11 cellular contexts compared by ENCODE assay signal in genomic region chr21:46637952-46638746, GRCh38. TPM values are rescaled to one million over a fixed set of nuclear protein-coding genes. Genes with fewer than 3 reads are reported as not detected.
DNase-seq lines count a peak whose midpoint lies in the region; ATAC-seq, FAIRE-seq and TF ChIP-seq lines count a peak whose summit lies in the region.
"Had no signal": no experiment of that assay in that cellular context is flagged by ENCODE, and none has a peak within 500 bp of the region (broad histone marks: within the 10 kb centered on the region; RNA-seq: fewer than 3 reads in every experiment).

No MANE protein-coding gene starts in this region.

- peaks cover 59% of the 10 kb centered on the region for H4K20me1 ChIP-seq in astrocyte (ENCODE audit: insufficient read depth, low read length)

- TF ChIP-seq RAD21 in A549 (conservative IDR thresholded peaks at IDR 0.05 in 1 of 2, IDR thresholded peaks at IDR 0.05 in 1 of 2) = no peak

- H3K4me3 ChIP-seq in A549 = no peak overlapping the region
- peak overlapping the region; percentile 45 for H3K4me3 ChIP-seq in astrocyte (ENCODE audit: insufficient read depth, low read depth, low read length)

- peaks cover 68% of the 10 kb centered on the region for H3K79me2 ChIP-seq in astrocyte (ENCODE audit: insufficient read depth, low read length)

- no peak for DNase-seq in A549 (ENCODE audit: low read depth in 1 of 2, low spot score in 1 of 2)
- DNase-seq in astrocyte (ENCODE audit: low read depth) = no peak
- no peak for DNase-seq in memory B cell (ENCODE audit: low spot score in 2 of 2)
- DNase-seq in GM19239 (ENCODE audit: insufficient read length, low spot score) = no peak
- DNase-seq: DMS153, kidney glomerular epithelial cell, NCI-H1092 treated with DMSO at 0.1 percent for 48 hours had no signal

- H3K27ac ChIP-seq in A549 (no peak overlapping the region), astrocyte (ENCODE audit: low read depth, low read length) (no peak overlapping the region)

- no peak overlapping the region for H2AFZ ChIP-seq in astrocyte (ENCODE audit: low read depth, low read length)

- peak overlapping the region in 3 of 4 donors; percentile 20 to 91 (median 86) for H3K4me3 Mint-ChIP-seq in IgD-negative memory B cell
- H3K4me3 Mint-ChIP-seq in astrocyte (ENCODE audit: unreplicated experiment) = peak overlapping the region; percentile 89
- no peak overlapping the region for H3K4me3 Mint-ChIP-seq in memory B cell

- ATAC-seq in A549 (no peak), memory B cell (ENCODE audit: low read depth) (no peak), GM19452 (IDR thresholded peaks at IDR 0.05; ENCODE audit: unreplicated experiment) (no peak), GM19035 (IDR thresholded peaks at IDR 0.05; ENCODE audit: unreplicated experiment) (no peak), HG02973 (IDR thresholded peaks at IDR 0.05; ENCODE audit: unreplicated experiment) (no peak)

- H3K4me1 ChIP-seq in A549 (peaks cover 36% of the 10 kb centered on the region; the same call in 2 of the 3 replicates), astrocyte (ENCODE audit: insufficient read depth, low read length) (peaks cover 28% of the 10 kb centered on the region)

- H3K27ac Mint-ChIP-seq in IgD-negative memory B cell (peak overlapping the region in 1 of 3 donors; percentile 49), astrocyte (ENCODE audit: unreplicated experiment) (peak overlapping the region; percentile 53), memory B cell (peak overlapping the region; percentile 28)

- no peaks in the 10 kb centered on the region for H3K9me3 Mint-ChIP-seq in IgD-negative memory B cell
- no peaks in the 10 kb centered on the region for H3K9me3 Mint-ChIP-seq in astrocyte (ENCODE audit: unreplicated experiment)
- no peaks in the 10 kb centered on the region for H3K9me3 Mint-ChIP-seq in memory B cell

- H3K9me3 ChIP-seq in A549 (no peaks in the 10 kb centered on the region), astrocyte (ENCODE audit: insufficient read depth, low read depth, low read length) (no peaks in the 10 kb centered on the region)

- peaks cover 5% of the 10 kb centered on the region for H3K36me3 ChIP-seq in astrocyte (ENCODE audit: insufficient read depth, low read length)

- no peaks in the 10 kb centered on the region for H3K27me3 ChIP-seq in astrocyte (ENCODE audit: insufficient read depth, low read length)

- TF ChIP-seq POLR2A in A549 (IDR thresholded peaks at IDR 0.05; ENCODE audit: low read length) = no peak

- H3K27me3 Mint-ChIP-seq in IgD-negative memory B cell (no peaks in the 10 kb centered on the region), astrocyte (ENCODE audit: low read depth, unreplicated experiment) (no peaks in the 10 kb centered on the region), memory B cell (no peaks in the 10 kb centered on the region)

- H3K36me3 Mint-ChIP-seq in IgD-negative memory B cell (peaks cover 2% of the 10 kb centered on the region), astrocyte (ENCODE audit: low read depth, unreplicated experiment) (peaks cover 16% of the 10 kb centered on the region), memory B cell (peaks cover 18% of the 10 kb centered on the region)

- no peak overlapping the region for H3K9ac ChIP-seq in astrocyte (ENCODE audit: low read length)

- POLR2A ChIA-PET in A549 (lab: Yijun Ruan, JAX) = no interaction called here

- no peak for FAIRE-seq in A549 (lab: Jason Lieb, UNC)
- FAIRE-seq in astrocyte (lab: Jason Lieb, UNC) = no peak
- no peak for FAIRE-seq in GM19239 (lab: Jason Lieb, UNC)

- no peak for TF ChIP-seq EP300 in A549 (IDR thresholded peaks at IDR 0.05)

- H3K4me1 Mint-ChIP-seq in IgD-negative memory B cell = peaks cover 35 to 36% (median 36%) of the 10 kb centered on the region in 3 donors
- peaks cover 32% of the 10 kb centered on the region for H3K4me1 Mint-ChIP-seq in astrocyte (ENCODE audit: low read depth, unreplicated experiment)
- peaks cover 36% of the 10 kb centered on the region for H3K4me1 Mint-ChIP-seq in memory B cell

- 88% methylated on average over 3 of the region's 3 CpGs for WGBS in A549 (ENCODE audit: missing lambda C conversion rate)

- CTCF ChIA-PET in A549 (lab: Yijun Ruan, JAX) = no interaction called here

- H3K4me2 ChIP-seq in A549 (peak overlapping the region; percentile 91), astrocyte (ENCODE audit: low read length) (peak overlapping the region; percentile 77)

- no peak for TF ChIP-seq CTCF in A549 (IDR thresholded peaks at IDR 0.05)
- TF ChIP-seq CTCF in astrocyte (IDR thresholded peaks at IDR 0.05; ENCODE audit: insufficient read depth, low read depth, low read length) = no peak

TF ChIP-seq in A549, 52 proteins besides CTCF, POLR2A, EP300 and RAD21:
- peak; percentile 34 for TF ChIP-seq MAFK (IDR thresholded peaks at IDR 0.05; ENCODE audit: partially characterized antibody)
- no peak for TF ChIP-seq EHMT2 (IDR thresholded peaks at IDR 0.05; ENCODE audit: low read depth)
- no peak for TF ChIP-seq CBX2 (IDR thresholded peaks at IDR 0.05; ENCODE audit: borderline replicate concordance, low read depth)
- TF ChIP-seq, protein P1, sequence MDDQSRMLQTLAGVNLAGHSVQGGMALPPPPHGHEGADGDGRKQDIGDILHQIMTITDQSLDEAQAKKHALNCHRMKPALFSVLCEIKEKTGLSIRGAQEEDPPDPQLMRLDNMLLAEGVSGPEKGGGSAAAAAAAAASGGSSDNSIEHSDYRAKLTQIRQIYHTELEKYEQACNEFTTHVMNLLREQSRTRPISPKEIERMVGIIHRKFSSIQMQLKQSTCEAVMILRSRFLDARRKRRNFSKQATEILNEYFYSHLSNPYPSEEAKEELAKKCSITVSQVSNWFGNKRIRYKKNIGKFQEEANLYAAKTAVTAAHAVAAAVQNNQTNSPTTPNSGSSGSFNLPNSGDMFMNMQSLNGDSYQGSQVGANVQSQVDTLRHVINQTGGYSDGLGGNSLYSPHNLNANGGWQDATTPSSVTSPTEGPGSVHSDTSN (IDR thresholded peaks at IDR 0.05) = no peak
- TF ChIP-seq HEYL (CRISPR knock-in tag; IDR thresholded peaks at IDR 0.05) = no peak

RNA-seq across cellular contexts. Expression of gene PRMT2, which starts 2.7 kb away (rescaled TPM):
- 64.1 and 69.2 TPM in 2 replicates for polyA plus RNA-seq in A549 (2011; rRNA removed)
- 92.9 and 109 TPM in 2 replicates for polyA plus RNA-seq in A549 (2012; cell fraction: cytosol; rRNA removed)
- 63.8 and 71.4 TPM in 2 replicates for polyA plus RNA-seq in A549 (2012; cell fraction: nucleus; rRNA removed)
- polyA plus RNA-seq in A549 (2017; fragmentation: RNase III; extraction: RNeasy Plus Mini Kit Qiagen cat#74134 plus additional on column Dnase treatment) = 68.8 to 75.3 TPM (median 75.1 TPM) in 3 replicates
- 38.9 and 46.1 TPM in 2 replicates for polyA minus RNA-seq in A549 (2011; rRNA and poly(A)+ RNA removed)
- polyA plus RNA-seq in IgD-negative memory B cell = 108 TPM
- 105 and 106 TPM in 2 replicates for total RNA-seq in astrocyte

RNA-seq across cellular contexts. Expression of gene S100B, which starts 33.3 kb away (rescaled TPM):
- polyA plus RNA-seq in A549 (2011; rRNA removed) (not detected in 2 replicates), A549 (2017; fragmentation: RNase III; extraction: RNeasy Plus Mini Kit Qiagen cat#74134 plus additional on column Dnase treatment) (not detected in 3 replicates), IgD-negative memory B cell (4.2 TPM)
- not detected in 2 replicates for polyA plus RNA-seq in A549 (2012; cell fraction: cytosol; rRNA removed)
- polyA plus RNA-seq in A549 (2012; cell fraction: nucleus; rRNA removed) = not detected in 2 replicates
- not detected in 2 replicates for polyA minus RNA-seq in A549 (2011; rRNA and poly(A)+ RNA removed)
- 1.0 and 2.0 TPM in 2 replicates for total RNA-seq in astrocyte
